ENCODE assay signal across 1 cellular context in the genomic region with DNA sequence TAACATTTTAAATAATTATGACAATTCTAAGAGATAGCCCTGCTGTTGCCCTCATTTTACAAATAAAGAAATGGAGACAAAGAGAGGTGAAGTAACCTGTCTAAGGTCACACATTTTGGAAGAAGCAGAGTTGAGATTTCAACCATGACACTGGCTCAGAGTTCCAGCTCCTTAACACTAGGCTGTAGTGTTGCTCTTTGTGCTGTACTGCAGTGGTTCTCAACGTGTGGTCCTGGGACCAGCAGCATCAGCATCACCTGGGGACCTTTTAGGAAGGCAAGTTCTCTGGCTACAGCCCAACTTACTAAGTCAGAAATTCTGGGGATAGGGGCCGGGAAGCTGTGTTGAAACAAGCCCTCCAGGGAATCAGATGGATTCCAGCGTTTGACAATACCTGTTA.
TF ChIP-seq lines count a peak whose summit lies in the region.

No MANE protein-coding gene starts in this region.

TF ChIP-seq in H1, 55 proteins besides CTCF, POLR2A, EP300 and RAD21 (continued from another document):
- no peak for TF ChIP-seq SIN3A (conservative IDR thresholded peaks at IDR 0.05 in 1 of 2, IDR thresholded peaks at IDR 0.05 in 1 of 2; ENCODE audit: low read depth in 1 of 2, low read length in 2 of 2)
- no peak for TF ChIP-seq SRF (IDR thresholded peaks at IDR 0.05; ENCODE audit: low read depth, low read length)
- TF ChIP-seq TBP (IDR thresholded peaks at IDR 0.05; ENCODE audit: low read depth, low read length), result no peak
- TF ChIP-seq BACH1 (IDR thresholded peaks at IDR 0.05; ENCODE audit: low read length), result no peak
- TF ChIP-seq CREB1 (IDR thresholded peaks at IDR 0.05), result no peak
- no peak for TF ChIP-seq SUZ12 (IDR thresholded peaks at IDR 0.05; ENCODE audit: low read length)
- TF ChIP-seq TAF1 (IDR thresholded peaks at IDR 0.05; ENCODE audit: low read depth, low read length), result no peak
